In genomic region chr5:138182808-138183207, GRCh38 we compare ENCODE assay signal across 6 cellular contexts. TPM values are rescaled to one million over a fixed set of nuclear protein-coding genes. Genes with fewer than 3 reads are reported as not detected.
"Had no signal": no experiment of that assay in that cellular context is flagged by ENCODE, and none has a peak within 500 bp of the region (broad histone marks: within the 10 kb centered on the region; RNA-seq: fewer than 3 reads in every experiment).

No MANE protein-coding gene starts in this region.

- H3K4me3 Mint-ChIP-seq: GM23338, H9, HFFc6 had no signal

- DNase-seq: H9, HCEC 1CT, HFFc6, IMR-90 had no signal

- H3K9me3 Mint-ChIP-seq: GM23338, H9, HFFc6 had no signal

- ATAC-seq: GM23338 had no signal

- H3K4me3 ChIP-seq: GM23338 had no signal

- H3K27ac Mint-ChIP-seq: GM23338, H9, HFFc6 had no signal

RNA-seq across cellular contexts. Expression of gene NME5, which starts 43.6 kb away (rescaled TPM):
- total RNA-seq: GM23338, HT-29 had no signal
